4 cellular contexts compared by ENCODE assay signal in the genomic region with DNA sequence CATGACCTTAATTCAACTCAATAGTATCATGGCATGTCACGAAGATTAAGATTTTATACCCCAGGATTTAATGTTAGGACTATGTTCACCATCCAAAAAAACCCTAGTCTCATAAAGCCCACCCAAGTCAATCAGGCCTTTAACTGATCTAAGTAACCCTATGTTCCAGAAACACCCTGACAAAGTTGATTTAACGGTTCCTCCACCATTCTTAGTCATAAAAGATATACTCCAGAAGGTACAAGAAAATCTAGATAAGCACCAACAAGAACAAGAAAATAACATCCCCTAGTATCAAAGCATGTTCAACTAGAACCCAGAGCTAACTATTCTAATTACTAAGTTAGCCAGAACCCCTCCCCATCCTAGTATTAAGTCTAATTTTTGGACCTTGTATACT.
DNase-seq lines count a peak whose midpoint lies in the region; ATAC-seq, FAIRE-seq and TF ChIP-seq lines count a peak whose summit lies in the region.
"Not testable (repeated sequence)": the region's sequence is repeated elsewhere in the genome, so short reads cannot be mapped to it uniquely, and the experiment has no call there.

No MANE protein-coding gene starts in this region.

- H3K27me3 ChIP-seq in K562 (ENCODE audit: control insufficient read depth in 2 of 2, insufficient read depth in 2 of 2, low read length in 2 of 2); neural progenitor cell: not testable (repeated sequence)

- intact Hi-C loops in K562 (cut with micrococcal nuclease): not testable (repeated sequence)

- CTCF ChIA-PET in K562 (lab: Yijun Ruan, JAX; ENCODE audit: low intra/inter-chr PET ratio): not testable (repeated sequence)

- not testable (repeated sequence) for H3K9me3 Mint-ChIP-seq in neural progenitor cell

- H3K27ac Mint-ChIP-seq in neural progenitor cell: peak overlapping the region; percentile 84

- H3K4me1 ChIP-seq in K562 (replicated peaks in 1 of 2; ENCODE audit: control insufficient read depth in 2 of 2, insufficient read depth in 2 of 2, low read length in 2 of 2) (peaks cover 0 to 27% of the 10 kb centered on the region in 2 experiments; a peak in 3 of 5 replicates), neural progenitor cell (peaks cover 16% of the 10 kb centered on the region)

- POLR2A ChIA-PET in K562 (lab: Yijun Ruan, JAX): not testable (repeated sequence)

- not testable (repeated sequence) for H3K4me3 Mint-ChIP-seq in neural progenitor cell

- in situ Hi-C loops in K562 (cut with MboI): not testable (repeated sequence)

- not testable (repeated sequence) for TF ChIP-seq CTCF in K562 (IDR thresholded peaks at IDR 0.05 in 2 of 3, conservative IDR thresholded peaks at IDR 0.05 in 1 of 3; ENCODE audit: insufficient read depth in 2 of 3, low read depth in 1 of 3, low read length in 3 of 3); neural progenitor cell (IDR thresholded peaks at IDR 0.05)

- not testable (repeated sequence) for H2AFZ ChIP-seq in K562 (ENCODE audit: low read depth, low read length); neural progenitor cell (replicated peaks)

- not testable (repeated sequence) for FAIRE-seq in K562 (lab: Jason Lieb, UNC)

- DNase-seq in OCI-M1 (lab: John Stamatoyannopoulos, UW) (peak; percentile 71), erythroblast (lab: John Stamatoyannopoulos, UW) (peak; percentile 25 to 35)
- DNase-seq in K562 (ENCODE audit: extremely low read depth in 1 of 4, low spot score in 3 of 4); neural progenitor cell (ENCODE audit: low spot score): not testable (repeated sequence)

- H3K36me3 Mint-ChIP-seq in neural progenitor cell: not testable (repeated sequence)

- H3K9ac ChIP-seq in K562 (ENCODE audit: insufficient read depth in 1 of 2, low read depth in 2 of 2, low read length in 2 of 2); neural progenitor cell: not testable (repeated sequence)

- H3K27ac ChIP-seq in K562 (ENCODE audit: extremely low read depth, low read depth, low read length); neural progenitor cell: not testable (repeated sequence)

- not testable (repeated sequence) for TF ChIP-seq POLR2A in K562 (conservative IDR thresholded peaks at IDR 0.05); erythroblast (IDR thresholded peaks at IDR 0.05; ENCODE audit: low read length)

- not testable (repeated sequence) for TF ChIP-seq RAD21 in K562 (CRISPR knock-in tag; conservative IDR thresholded peaks at IDR 0.05 in 1 of 2, IDR thresholded peaks at IDR 0.05 in 1 of 2)

- not testable (repeated sequence) for H3K27me3 Mint-ChIP-seq in neural progenitor cell (ENCODE audit: insufficient read depth, low read depth)

- H3K9me3 ChIP-seq in K562 (replicated peaks; ENCODE audit: control insufficient read depth, insufficient read depth, low read depth, low read length); neural progenitor cell (ENCODE audit: low read depth): not testable (repeated sequence)

- TF ChIP-seq EP300 in K562 (IDR thresholded peaks at IDR 0.05; ENCODE audit: low read length): not testable (repeated sequence)

- not testable (repeated sequence) for H4K20me1 ChIP-seq in K562 (replicated peaks; ENCODE audit: control insufficient read depth, insufficient read depth, low read length); neural progenitor cell (ENCODE audit: low read depth)

- peaks cover 25% of the 10 kb centered on the region for H3K4me1 Mint-ChIP-seq in neural progenitor cell

- not testable (repeated sequence) for H3K4me2 ChIP-seq in K562 (ENCODE audit: insufficient read depth, low read length); neural progenitor cell

- not testable (repeated sequence) for BruUV-seq in K562 (replicated peaks; lab: Mats Ljungman, UMichigan)

- not testable (repeated sequence) for H3K9me1 ChIP-seq in K562 (ENCODE audit: control insufficient read depth, insufficient read depth, low read length)

- 17% methylated on average over 2 of the region's 2 CpGs for WGBS in K562 (ENCODE audit: insufficient coverage, low coverage, missing lambda C conversion rate)

- not testable (repeated sequence) for H3K79me2 ChIP-seq in K562 (ENCODE audit: control insufficient read depth, insufficient read depth, low read length); neural progenitor cell (ENCODE audit: low read depth)

- not testable (repeated sequence) for H3K36me3 ChIP-seq in K562 (ENCODE audit: control insufficient read depth, insufficient read depth, low read length); neural progenitor cell

- H3K4me3 ChIP-seq in K562, neural progenitor cell: not testable (repeated sequence)

- not testable (repeated sequence) for ATAC-seq in K562

- peaks cover 10% of the 10 kb centered on the region for H3F3A ChIP-seq in neural progenitor cell (ENCODE audit: low read depth)

TF ChIP-seq in K562, 482 proteins besides CTCF, POLR2A, EP300 and RAD21:
- TF ChIP-seq ARNT (IDR thresholded peaks at IDR 0.05) (peak in 1 of 2 experiments; percentile 75; a peak in 2 of 4 replicates), MEIS2 (IDR thresholded peaks at IDR 0.05; ENCODE audit: partially characterized antibody) (peak; percentile 64)
- TF ChIP-seq, protein P1, sequence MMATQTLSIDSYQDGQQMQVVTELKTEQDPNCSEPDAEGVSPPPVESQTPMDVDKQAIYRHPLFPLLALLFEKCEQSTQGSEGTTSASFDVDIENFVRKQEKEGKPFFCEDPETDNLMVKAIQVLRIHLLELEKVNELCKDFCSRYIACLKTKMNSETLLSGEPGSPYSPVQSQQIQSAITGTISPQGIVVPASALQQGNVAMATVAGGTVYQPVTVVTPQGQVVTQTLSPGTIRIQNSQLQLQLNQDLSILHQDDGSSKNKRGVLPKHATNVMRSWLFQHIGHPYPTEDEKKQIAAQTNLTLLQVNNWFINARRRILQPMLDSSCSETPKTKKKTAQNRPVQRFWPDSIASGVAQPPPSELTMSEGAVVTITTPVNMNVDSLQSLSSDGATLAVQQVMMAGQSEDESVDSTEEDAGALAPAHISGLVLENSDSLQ (IDR thresholded peaks at IDR 0.05): 0 out of 2 replicates have a peak, but pooled peaks have one; percentile 15
